In genomic region chr7:84912993-84913635, GRCh38 we compare ENCODE assay signal across 1 cellular context.
A peak's percentile ranks its signal among the peaks of the same experiment; 100 is the strongest.
TF ChIP-seq lines count a peak whose summit lies in the region.

No MANE protein-coding gene starts in this region.

TF ChIP-seq in K562, 482 proteins besides CTCF, POLR2A, EP300 and RAD21 (continued from another document and continues in another):
- TF ChIP-seq, protein P1, sequence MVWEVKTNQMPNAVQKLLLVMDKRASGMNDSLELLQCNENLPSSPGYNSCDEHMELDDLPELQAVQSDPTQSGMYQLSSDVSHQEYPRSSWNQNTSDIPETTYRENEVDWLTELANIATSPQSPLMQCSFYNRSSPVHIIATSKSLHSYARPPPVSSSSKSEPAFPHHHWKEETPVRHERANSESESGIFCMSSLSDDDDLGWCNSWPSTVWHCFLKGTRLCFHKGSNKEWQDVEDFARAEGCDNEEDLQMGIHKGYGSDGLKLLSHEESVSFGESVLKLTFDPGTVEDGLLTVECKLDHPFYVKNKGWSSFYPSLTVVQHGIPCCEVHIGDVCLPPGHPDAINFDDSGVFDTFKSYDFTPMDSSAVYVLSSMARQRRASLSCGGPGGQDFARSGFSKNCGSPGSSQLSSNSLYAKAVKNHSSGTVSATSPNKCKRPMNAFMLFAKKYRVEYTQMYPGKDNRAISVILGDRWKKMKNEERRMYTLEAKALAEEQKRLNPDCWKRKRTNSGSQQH (CRISPR knock-in tag; IDR thresholded peaks at IDR 0.05) = 0 out of 2 replicates have a peak, but pooled peaks have one; percentile 14
- TF ChIP-seq ZBTB7A (IDR thresholded peaks at IDR 0.05; ENCODE audit: borderline replicate concordance, control insufficient read depth, low read depth, low read length) (no peak), THRB (CRISPR knock-in tag; conservative IDR thresholded peaks at IDR 0.05) (no peak), PHB (CRISPR knock-in tag; IDR thresholded peaks at IDR 0.05) (no peak), NCOA4 (IDR thresholded peaks at IDR 0.05; ENCODE audit: partially characterized antibody) (no peak), TCF7 (IDR thresholded peaks at IDR 0.05; ENCODE audit: borderline replicate concordance) (no peak), SNRNP70 (optimal IDR thresholded peaks at IDR 0.05; ENCODE audit: low read depth, low read length) (no peak), HOXB6 (CRISPR knock-in tag; IDR thresholded peaks at IDR 0.05; ENCODE audit: borderline replicate concordance) (no peak), PRDM10 (IDR thresholded peaks at IDR 0.05; ENCODE audit: partially characterized antibody) (no peak), NRF1 (conservative IDR thresholded peaks at IDR 0.05 in 1 of 2, IDR thresholded peaks at IDR 0.05 in 1 of 2) (no peak), ZMIZ1 (IDR thresholded peaks at IDR 0.05; ENCODE audit: low read depth in 2 of 2, low read length in 2 of 2) (no peak), RREB1 (CRISPR knock-in tag; IDR thresholded peaks at IDR 0.05) (no peak), ZNF785 (CRISPR knock-in tag; IDR thresholded peaks at IDR 0.05) (no peak), MIER1 (IDR thresholded peaks at IDR 0.05; ENCODE audit: low read depth) (no peak), SRSF9 (IDR thresholded peaks at IDR 0.05; ENCODE audit: borderline replicate concordance, low read depth, low read length) (no peak), ZNF586 (CRISPR knock-in tag; conservative IDR thresholded peaks at IDR 0.05) (peak; percentile 77; the same call in 1 of the 2 replicates), SREBF1 (IDR thresholded peaks at IDR 0.05; ENCODE audit: borderline replicate concordance, low read depth, low read length) (no peak), RAD51 (IDR thresholded peaks at IDR 0.05; ENCODE audit: borderline replicate concordance, low read depth) (no peak), RERE (CRISPR knock-in tag; IDR thresholded peaks at IDR 0.05; ENCODE audit: borderline replicate concordance) (no peak), HDAC2 (IDR thresholded peaks at IDR 0.05) (0 out of 2 replicates have a peak, but pooled peaks have one; percentile 32)
- TF ChIP-seq, protein P2, sequence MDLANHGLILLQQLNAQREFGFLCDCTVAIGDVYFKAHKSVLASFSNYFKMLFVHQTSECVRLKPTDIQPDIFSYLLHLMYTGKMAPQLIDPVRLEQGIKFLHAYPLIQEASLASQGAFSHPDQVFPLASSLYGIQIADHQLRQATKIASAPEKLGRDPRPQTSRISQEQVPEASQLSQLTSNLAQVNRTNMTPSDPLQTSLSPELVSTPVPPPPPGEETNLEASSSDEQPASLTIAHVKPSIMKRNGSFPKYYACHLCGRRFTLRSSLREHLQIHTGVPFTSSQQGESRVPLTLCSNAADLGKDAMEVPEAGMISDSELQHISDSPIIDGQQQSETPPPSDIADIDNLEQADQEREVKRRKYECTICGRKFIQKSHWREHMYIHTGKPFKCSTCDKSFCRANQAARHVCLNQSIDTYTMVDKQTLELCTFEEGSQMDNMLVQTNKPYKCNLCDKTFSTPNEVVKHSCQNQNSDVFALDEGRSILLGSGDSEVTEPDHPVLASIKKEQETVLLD (IDR thresholded peaks at IDR 0.05) = 0 out of 2 replicates have a peak, but pooled peaks have one; percentile 47
- TF ChIP-seq, protein P3, sequence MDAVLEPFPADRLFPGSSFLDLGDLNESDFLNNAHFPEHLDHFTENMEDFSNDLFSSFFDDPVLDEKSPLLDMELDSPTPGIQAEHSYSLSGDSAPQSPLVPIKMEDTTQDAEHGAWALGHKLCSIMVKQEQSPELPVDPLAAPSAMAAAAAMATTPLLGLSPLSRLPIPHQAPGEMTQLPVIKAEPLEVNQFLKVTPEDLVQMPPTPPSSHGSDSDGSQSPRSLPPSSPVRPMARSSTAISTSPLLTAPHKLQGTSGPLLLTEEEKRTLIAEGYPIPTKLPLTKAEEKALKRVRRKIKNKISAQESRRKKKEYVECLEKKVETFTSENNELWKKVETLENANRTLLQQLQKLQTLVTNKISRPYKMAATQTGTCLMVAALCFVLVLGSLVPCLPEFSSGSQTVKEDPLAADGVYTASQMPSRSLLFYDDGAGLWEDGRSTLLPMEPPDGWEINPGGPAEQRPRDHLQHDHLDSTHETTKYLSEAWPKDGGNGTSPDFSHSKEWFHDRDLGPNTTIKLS (IDR thresholded peaks at IDR 0.05; ENCODE audit: borderline replicate concordance, low read depth) = no peak
- TF ChIP-seq, protein P4, sequence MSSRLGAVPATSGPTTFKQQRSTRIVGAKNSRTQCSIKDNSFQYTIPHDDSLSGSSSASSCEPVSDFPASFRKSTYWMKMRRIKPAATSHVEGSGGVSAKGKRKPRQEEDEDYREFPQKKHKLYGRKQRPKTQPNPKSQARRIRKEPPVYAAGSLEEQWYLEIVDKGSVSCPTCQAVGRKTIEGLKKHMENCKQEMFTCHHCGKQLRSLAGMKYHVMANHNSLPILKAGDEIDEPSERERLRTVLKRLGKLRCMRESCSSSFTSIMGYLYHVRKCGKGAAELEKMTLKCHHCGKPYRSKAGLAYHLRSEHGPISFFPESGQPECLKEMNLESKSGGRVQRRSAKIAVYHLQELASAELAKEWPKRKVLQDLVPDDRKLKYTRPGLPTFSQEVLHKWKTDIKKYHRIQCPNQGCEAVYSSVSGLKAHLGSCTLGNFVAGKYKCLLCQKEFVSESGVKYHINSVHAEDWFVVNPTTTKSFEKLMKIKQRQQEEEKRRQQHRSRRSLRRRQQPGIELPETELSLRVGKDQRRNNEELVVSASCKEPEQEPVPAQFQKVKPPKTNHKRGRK (tag; IDR thresholded peaks at IDR 0.05) = no peak
